ENCODE assay signal across 21 cellular contexts in genomic region chr5:10681605-10682428, GRCh38.
"Had no signal": no experiment of that assay in that cellular context is flagged by ENCODE, and none has a peak within 500 bp of the region (broad histone marks: within the 10 kb centered on the region; RNA-seq: fewer than 3 reads in every experiment).

No MANE protein-coding gene starts in this region.

- H3K9me3 ChIP-seq: lower lobe of right lung, stomach had no signal

- H3K4me1 Mint-ChIP-seq: nephron had no signal

- H3K4me1 ChIP-seq: lower lobe of right lung had no signal

- H3K4me3 ChIP-seq: dorsolateral prefrontal cortex, hepatocyte, lower lobe of right lung, stomach had no signal

- H3K27ac Mint-ChIP-seq: activated naive CD8-positive, alpha-beta T cell; activated T-helper 1 cell treated with anti-CD3 and anti-CD28 coated beads, Interleukin-12 subunit alpha, Interleukin-12 subunit beta, Interleukin-2, Interleukin-4 antibody, amounts not matched to agents 30 ng/mL and 10 ng/mL and 1 ng/mL, durations not matched to agents 14 hours and 24 hours and 36 hours; nephron; type B pancreatic cell had no signal

- H3K27me3 ChIP-seq: dorsolateral prefrontal cortex, hepatocyte, stomach had no signal

- H2AFZ ChIP-seq: hepatocyte had no signal

- FAIRE-seq: bronchial epithelial cell, islet of Langerhans had no signal

- ATAC-seq: left colon had no signal

- DNase-seq: activated CD4-positive, alpha-beta T cell treated with anti-CD3 and anti-CD28 coated beads for 1 hour; activated CD4-positive, alpha-beta T cell treated with anti-CD3 and anti-CD28 coated beads, Interleukin-2, amount 50 U/mL, for 4 hours; activated gamma-delta T cell treated with Interleukin-2 at 50 U/mL for 16 hours; activated T-cell treated with anti-CD3 and anti-CD28 coated beads for 4 hours; left colon; lower lobe of right lung; nucleus accumbens; retina; stimulated activated CD4-positive, alpha-beta T cell treated with anti-CD3 and anti-CD28 coated beads, Interleukin-12 subunit alpha, Interleukin-12 subunit beta, amount 100 ng/mL, for 4 hours; stimulated activated CD4-positive, alpha-beta T cell treated with anti-CD3 and anti-CD28 coated beads, Interleukin-1b, Interleukin-23, amount 100 ng/mL, for 48 hours; stomach; T-helper 2 cell; WERI-Rb-1 had no signal

- H3K4me3 Mint-ChIP-seq: activated naive CD8-positive, alpha-beta T cell; activated T-helper 1 cell treated with anti-CD3 and anti-CD28 coated beads, Interleukin-12 subunit alpha, Interleukin-12 subunit beta, Interleukin-2, Interleukin-4 antibody, amounts not matched to agents 30 ng/mL and 10 ng/mL and 1 ng/mL, durations not matched to agents 14 hours and 24 hours and 36 hours; nephron; type B pancreatic cell had no signal

- H3K27me3 Mint-ChIP-seq: activated naive CD8-positive, alpha-beta T cell; type B pancreatic cell had no signal

- H3K4me2 ChIP-seq: hepatocyte had no signal

- H3K9me3 Mint-ChIP-seq: activated T-helper 1 cell treated with anti-CD3 and anti-CD28 coated beads, Interleukin-12 subunit alpha, Interleukin-12 subunit beta, Interleukin-2, Interleukin-4 antibody, amounts not matched to agents 30 ng/mL and 10 ng/mL and 1 ng/mL, durations not matched to agents 14 hours and 24 hours and 36 hours; type B pancreatic cell had no signal

- H3K27ac ChIP-seq: dorsolateral prefrontal cortex, hepatocyte, lower lobe of right lung, stomach, WERI-Rb-1 had no signal
